Comparison of ENCODE assay signal across 15 cellular contexts in genomic region chr11:86488553-86488952, GRCh38.
DNase-seq lines count a peak whose midpoint lies in the region; ATAC-seq lines count a peak whose summit lies in the region.
"Had no signal": no experiment of that assay in that cellular context is flagged by ENCODE, and none has a peak within 500 bp of the region (broad histone marks: within the 10 kb centered on the region; RNA-seq: fewer than 3 reads in every experiment).

No MANE protein-coding gene starts in this region.

- no peak for ATAC-seq in Right ventricle myocardium superior (ENCODE audit: poor library complexity)
- ATAC-seq: activated CD8-positive, alpha-beta T cell treated with anti-CD3 and anti-CD28 coated beads for 36 hours; activated T-cell treated with anti-CD3 and anti-CD28 coated beads, Interleukin-2, amount 50 U/mL, for 72 hours had no signal

- intact Hi-C loops in Right ventricle myocardium superior (cut with DNase I) = no loop called here

- DNase-seq in DMS53 (lab: John Stamatoyannopoulos, UW) (peak; percentile 77), NCI-H1417 treated with DMSO at 0.1 percent for 48 hours (lab: John Stamatoyannopoulos, UW) (peak; percentile 68), NCI-H69 (lab: John Stamatoyannopoulos, UW) (peak; percentile 96), kidney glomerular epithelial cell (lab: John Stamatoyannopoulos, UW) (peak; percentile 33), middle frontal gyrus (ENCODE audit: extremely low spot score, low spot score) (no peak), Right ventricle myocardium superior (no peak)
- no peak for DNase-seq in activated CD4-positive, alpha-beta T cell treated with anti-CD3 and anti-CD28 coated beads for 1 hour
- DNase-seq: activated B cell treated with CpG ODN at 0.5 μM for 24 hours; activated CD8-positive, alpha-beta T cell treated with anti-CD3 and anti-CD28 coated beads for 36 hours; activated T-cell treated with anti-CD3 and anti-CD28 coated beads, Interleukin-2, amount 50 U/mL, for 72 hours; BE2C; brain microvascular endothelial cell; hippocampal formation; midbrain; retina had no signal

Comparison
In these comparisons a context has a peak if more than half of its experiments do, and no peak if none do; other contexts are left out.
1. DNase-seq: peak in DMS53 (single experiment), NCI-H1417 treated with DMSO at 0.1 percent for 48 hours (single experiment), NCI-H69 (single experiment) and kidney glomerular epithelial cell (single experiment); none in middle frontal gyrus (single experiment), activated CD4-positive, alpha-beta T cell treated with anti-CD3 and anti-CD28 coated beads for 1 hour (single experiment) and Right ventricle myocardium superior (single experiment).